In genomic region chr1:117572546-117572945, GRCh38 we compare ENCODE assay signal across 11 cellular contexts. TPM values are rescaled to one million over a fixed set of nuclear protein-coding genes. Genes with fewer than 3 reads are reported as not detected.
A peak's percentile ranks its signal among the peaks of the same experiment; 100 is the strongest.
DNase-seq lines count a peak whose midpoint lies in the region; ATAC-seq and TF ChIP-seq lines count a peak whose summit lies in the region.
"Had no signal": no experiment of that assay in that cellular context is flagged by ENCODE, and none has a peak within 500 bp of the region (broad histone marks: within the 10 kb centered on the region; RNA-seq: fewer than 3 reads in every experiment).

No MANE protein-coding gene starts in this region.

- peaks cover 28% of the 10 kb centered on the region for H3K4me1 Mint-ChIP-seq in activated CD4-positive, alpha-beta memory T cell treated with anti-CD3 and anti-CD28 coated beads, Interleukin-2, amount 10 ng/mL, durations not matched to agents 7 days and 5 days

- POLR2A ChIA-PET in activated CD4-positive, alpha-beta memory T cell treated with anti-CD3 and anti-CD28 coated beads, Interleukin-2, amount 10 ng/mL, durations not matched to agents 7 days and 5 days (lab: Charles Lee): interaction anchor here (0.9 kb wide), 1 partner anchor 34 kb away, joined by 3 read pairs; the partner anchor contains the start of gene TENT5C
- POLR2A ChIA-PET in HEK293T (lab: Yijun Ruan, JAX): no interaction called here

- ATAC-seq in GM18505 (IDR thresholded peaks at IDR 0.05; ENCODE audit: unreplicated experiment) (peak; percentile 60), HG03521 (IDR thresholded peaks at IDR 0.05; ENCODE audit: unreplicated experiment) (peak; percentile 67), mucosa of descending colon (peak; percentile 50), GM21737 (IDR thresholded peaks at IDR 0.05; ENCODE audit: unreplicated experiment) (no peak)

- no peak for TF ChIP-seq CTCF in mucosa of descending colon (IDR thresholded peaks at IDR 0.05)

- no peak overlapping the region for H3K4me3 ChIP-seq in mucosa of descending colon

- DNase-seq in activated CD4-positive, alpha-beta memory T cell treated with anti-CD3 and anti-CD28 coated beads, Interleukin-2, amount 10 ng/mL, durations not matched to agents 7 days and 5 days: peak; percentile 56
- DNase-seq in mucosa of descending colon (peak; percentile 66 to 76 (median 71)), cerebellar cortex (ENCODE audit: low spot score) (no peak), HEK293T (ENCODE audit: extremely low spot score) (no peak)
- DNase-seq in effector CD8-positive, alpha-beta T cell (lab: John Stamatoyannopoulos, UW): no peak
- DNase-seq: hippocampal formation, NCI-H524 had no signal

- peak overlapping the region; percentile 23 for H3K27ac Mint-ChIP-seq in activated CD4-positive, alpha-beta memory T cell treated with anti-CD3 and anti-CD28 coated beads, Interleukin-2, amount 10 ng/mL, durations not matched to agents 7 days and 5 days

- intact Hi-C loops in mucosa of descending colon (cut with DNase I, micrococcal nuclease): no loop called here

- no peak overlapping the region for H3K4me3 Mint-ChIP-seq in activated CD4-positive, alpha-beta memory T cell treated with anti-CD3 and anti-CD28 coated beads, Interleukin-2, amount 10 ng/mL, durations not matched to agents 7 days and 5 days
- H3K4me3 Mint-ChIP-seq: natural killer cell treated with Interleukin-12 subunit alpha and Interleukin-12 subunit beta and Interleukin-15 and Interleukin-18, amount 100 ng/mL, for 72 hours had no signal

- H3K36me3 ChIP-seq in mucosa of descending colon (ENCODE audit: low read depth): no peaks in the 10 kb centered on the region

- H3K27me3 Mint-ChIP-seq in activated CD4-positive, alpha-beta memory T cell treated with anti-CD3 and anti-CD28 coated beads, Interleukin-2, amount 10 ng/mL, durations not matched to agents 7 days and 5 days: no peaks in the 10 kb centered on the region

- no peaks in the 10 kb centered on the region for H3K9me3 Mint-ChIP-seq in activated CD4-positive, alpha-beta memory T cell treated with anti-CD3 and anti-CD28 coated beads, Interleukin-2, amount 10 ng/mL, durations not matched to agents 7 days and 5 days
- H3K9me3 Mint-ChIP-seq: natural killer cell treated with Interleukin-12 subunit alpha and Interleukin-12 subunit beta and Interleukin-15 and Interleukin-18, amount 100 ng/mL, for 72 hours had no signal

- TF ChIP-seq POLR2A in GM18505 (IDR thresholded peaks at IDR 0.05; ENCODE audit: borderline replicate concordance, extremely low read depth, insufficient read depth, insufficient read length): no peak

- no peaks in the 10 kb centered on the region for H3K36me3 Mint-ChIP-seq in activated CD4-positive, alpha-beta memory T cell treated with anti-CD3 and anti-CD28 coated beads, Interleukin-2, amount 10 ng/mL, durations not matched to agents 7 days and 5 days (ENCODE audit: low read depth)
- H3K36me3 Mint-ChIP-seq: natural killer cell treated with Interleukin-12 subunit alpha and Interleukin-12 subunit beta and Interleukin-15 and Interleukin-18, amount 100 ng/mL, for 72 hours had no signal

- CTCF ChIA-PET in activated CD4-positive, alpha-beta memory T cell treated with anti-CD3 and anti-CD28 coated beads, Interleukin-2, amount 10 ng/mL, durations not matched to agents 7 days and 5 days (lab: Charles Lee): interaction anchor here (2.1 to 2.3 kb wide), 2 partner anchors 38 to 102 kb away, joined by 6 to 7 read pairs; no protein-coding TSS in a partner anchor
- CTCF ChIA-PET in HEK293T (lab: Yijun Ruan, JAX): no interaction called here

- H3K9me3 ChIP-seq in mucosa of descending colon: no peaks in the 10 kb centered on the region

- H3K4me1 ChIP-seq in mucosa of descending colon (ENCODE audit: low read depth): peaks cover 20% of the 10 kb centered on the region

TF ChIP-seq in HEK293T, 16 proteins besides CTCF, POLR2A, EP300 and RAD21:
- TF ChIP-seq ZNF384 (IDR thresholded peaks at IDR 0.05) (no peak), BHLHE40 (IDR thresholded peaks at IDR 0.05; ENCODE audit: borderline replicate concordance) (no peak), ELF4 (IDR thresholded peaks at IDR 0.05) (no peak), SP1 (IDR thresholded peaks at IDR 0.05) (no peak), ARNT (IDR thresholded peaks at IDR 0.05) (no peak), SUZ12 (IDR thresholded peaks at IDR 0.05) (no peak), FOXK2 (IDR thresholded peaks at IDR 0.05) (no peak)

RNA-seq across cellular contexts. Expression of gene TENT5C, which starts 33.3 kb away (rescaled TPM):
- total RNA-seq in activated CD4-positive, alpha-beta memory T cell treated with anti-CD3 and anti-CD28 coated beads, Interleukin-2, amount 10 ng/mL, durations not matched to agents 7 days and 5 days: 10 to 100 TPM; 64.5 to 66.1 TPM
- total RNA-seq in mucosa of descending colon: 10 to 100 TPM; 16.5 to 37.4 (median 32.1) TPM

Comparison
In these comparisons a context has a peak if more than half of its experiments do, and no peak if none do; other contexts are left out.
1. DNase-seq: peak in activated CD4-positive, alpha-beta memory T cell treated with anti-CD3 and anti-CD28 coated beads, Interleukin-2, amount 10 ng/mL, durations not matched to agents 7 days and 5 days (single experiment) and mucosa of descending colon (3 of 3); none in effector CD8-positive, alpha-beta T cell (single experiment), cerebellar cortex (single experiment) and HEK293T (single experiment).